ENCODE assay signal across 17 cellular contexts in the genomic region with DNA sequence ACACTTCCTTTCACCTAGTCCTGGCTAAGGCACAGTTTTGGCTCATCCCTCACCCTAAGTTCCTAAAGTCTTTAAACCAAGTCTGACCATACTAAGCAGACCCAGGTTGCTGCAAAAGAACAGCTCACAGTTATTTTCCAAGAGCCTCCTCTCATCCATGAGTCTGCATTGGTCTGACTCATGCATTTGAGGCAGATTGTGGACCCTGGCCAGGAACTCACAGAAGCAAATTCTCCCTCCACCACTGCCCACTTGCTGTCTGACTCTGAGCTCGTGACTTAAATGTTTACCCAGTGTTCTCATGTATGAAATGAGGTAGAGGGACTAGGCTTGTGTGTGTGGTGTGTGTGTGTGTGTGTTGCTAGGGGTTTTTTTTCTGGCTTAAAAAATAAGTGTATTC.
DNase-seq lines count a peak whose midpoint lies in the region; ATAC-seq and TF ChIP-seq lines count a peak whose summit lies in the region.
"Had no signal": no experiment of that assay in that cellular context is flagged by ENCODE, and none has a peak within 500 bp of the region (broad histone marks: within the 10 kb centered on the region; RNA-seq: fewer than 3 reads in every experiment).

No MANE protein-coding gene starts in this region.

- DNase-seq in AG20443 (ENCODE audit: low spot score) = peak; percentile 30
- peak; percentile 36 for DNase-seq in NCI-H2196 treated with DMSO at 0.1 percent for 48 hours (lab: John Stamatoyannopoulos, UW; ENCODE audit: unreplicated experiment)
- peak; percentile 11 for DNase-seq in fibroblast of mammary gland (ENCODE audit: low read depth)
- DNase-seq in omental fat pad (ENCODE audit: low spot score) = no peak
- no peak for DNase-seq in effector CD8-positive, alpha-beta T cell (lab: John Stamatoyannopoulos, UW)
- DNase-seq in NCI-H774 (lab: John Stamatoyannopoulos, UW) = no peak
- DNase-seq: activated CD4-positive, alpha-beta T cell treated with anti-CD3 and anti-CD28 coated beads for 48 hours; activated naive CD8-positive, alpha-beta T cell treated with anti-CD3 and anti-CD28 coated beads, Interleukin-2, amount 10 ng/mL, durations not matched to agents 7 days and 5 days; activated T-cell treated with anti-CD3 and anti-CD28 coated beads, Interleukin-2, amount 50 U/mL, for 1 hour; esophagus squamous epithelium; SIG-M5; small intestine had no signal

- H3K4me3 ChIP-seq in fibroblast of mammary gland (ENCODE audit: control insufficient read depth, low read depth, low read length) = no peak overlapping the region
- H3K4me3 ChIP-seq: BLaER1 treated with 17β-estradiol and CSF1 and Interleukin-3, amounts not matched to agents 10 nM and 100 nM; coronary artery; esophagus squamous epithelium; GM12878 had no signal

- peak; percentile 87 for ATAC-seq in omental fat pad (ENCODE audit: low FRiP score)
- ATAC-seq in GM19395 (IDR thresholded peaks at IDR 0.05; ENCODE audit: unreplicated experiment) = no peak
- ATAC-seq in HG02981 (IDR thresholded peaks at IDR 0.05; ENCODE audit: unreplicated experiment) = no peak
- ATAC-seq: GM12878 had no signal

- TF ChIP-seq CTCF in fibroblast of mammary gland (conservative IDR thresholded peaks at IDR 0.05; ENCODE audit: control insufficient read depth, insufficient read depth, low read depth, low read length) (no peak), omental fat pad (IDR thresholded peaks at IDR 0.05) (no peak)

Comparison
In these comparisons a context has a peak if more than half of its experiments do, and no peak if none do; other contexts are left out.
1. DNase-seq: peak in AG20443 (single experiment), NCI-H2196 treated with DMSO at 0.1 percent for 48 hours (single experiment) and fibroblast of mammary gland (single experiment); none in omental fat pad (single experiment), effector CD8-positive, alpha-beta T cell (single experiment) and NCI-H774 (single experiment).